Comparison of ENCODE assay signal across 8 cellular contexts in genomic region chr17:40443988-40444899, GRCh38. TPM values are rescaled to one million over a fixed set of nuclear protein-coding genes. Genes with fewer than 3 reads are reported as not detected.
DNase-seq lines count a peak whose midpoint lies in the region; ATAC-seq and TF ChIP-seq lines count a peak whose summit lies in the region.

No MANE protein-coding gene starts in this region.

- H3K4me1 Mint-ChIP-seq in CD8-positive, alpha-beta memory T cell = peaks cover 39 to 46% (median 40%) of the 10 kb centered on the region in 3 donors
- peaks cover 49% of the 10 kb centered on the region for H3K4me1 Mint-ChIP-seq in dendritic cell treated with granulocyte-macrophage colony-stimulating factor and Interleukin-4, amounts not matched to agents 40 ng/mL and 50 ng/mL, for 4 days (ENCODE audit: low read depth)
- H3K4me1 Mint-ChIP-seq in naive thymus-derived CD4-positive, alpha-beta T cell = peaks cover 31 to 60% (median 34%) of the 10 kb centered on the region in 7 donors

- no peak for TF ChIP-seq POLR2A in NB4 (IDR thresholded peaks at IDR 0.05; ENCODE audit: extremely low read depth, insufficient read length)

- ATAC-seq in naive thymus-derived CD4-positive, alpha-beta T cell = peak; percentile 5
- ATAC-seq in HG02759 (IDR thresholded peaks at IDR 0.05; ENCODE audit: unreplicated experiment) (no peak), HG02798 (IDR thresholded peaks at IDR 0.05; ENCODE audit: poor library complexity, unreplicated experiment) (no peak), GM19395 (IDR thresholded peaks at IDR 0.05; ENCODE audit: unreplicated experiment) (no peak)

- intact Hi-C loops in dendritic cell treated with granulocyte-macrophage colony-stimulating factor and Interleukin-4, amounts not matched to agents 40 ng/mL and 50 ng/mL, for 4 days (cut with micrococcal nuclease) = loop anchor here (5.0 kb wide), 1 partner anchor 47 kb away; no protein-coding TSS in a partner anchor
- intact Hi-C loops in naive thymus-derived CD4-positive, alpha-beta T cell (cut with micrococcal nuclease) = loop anchor here (1.0 to 5.0 kb wide), 9 partner anchors 17 to 116 kb away; partner anchors contain the start of gene TOP2A (in 1 of the 2)

- H3K36me3 ChIP-seq in CD8-positive, alpha-beta memory T cell (ENCODE audit: insufficient read depth, low read length) = no peaks in the 10 kb centered on the region
- H3K36me3 ChIP-seq in naive thymus-derived CD4-positive, alpha-beta T cell (ENCODE audit: control insufficient read depth in 2 of 3, insufficient read depth in 3 of 3, low read length in 3 of 3) = no peaks in the 10 kb centered on the region

- POLR2A ChIA-PET in CD8-positive, alpha-beta memory T cell (lab: Charles Lee) = interaction anchor here (1.0 to 1.9 kb wide), 3 partner anchors 26 to 116 kb away, joined by 3 to 6 read pairs (median 6); partner anchors contain the start of gene TOP2A
- POLR2A ChIA-PET in naive thymus-derived CD4-positive, alpha-beta T cell (lab: Charles Lee) = interaction anchor here (0.6 to 2.1 kb wide), 11 partner anchors 10 to 158 kb away, joined by 3 to 6 read pairs (median 4); no protein-coding TSS in a partner anchor

- peak overlapping the region; percentile 84 to 98 (median 92) for H3K27ac Mint-ChIP-seq in CD8-positive, alpha-beta memory T cell
- H3K27ac Mint-ChIP-seq in dendritic cell treated with granulocyte-macrophage colony-stimulating factor and Interleukin-4, amounts not matched to agents 40 ng/mL and 50 ng/mL, for 4 days = peak overlapping the region; percentile 68
- peak overlapping the region; percentile 60 to 93 (median 76) for H3K27ac Mint-ChIP-seq in naive thymus-derived CD4-positive, alpha-beta T cell

- peak overlapping the region; percentile 82 to 95 (median 85) for H3K4me3 Mint-ChIP-seq in CD8-positive, alpha-beta memory T cell
- peak overlapping the region; percentile 72 for H3K4me3 Mint-ChIP-seq in dendritic cell treated with granulocyte-macrophage colony-stimulating factor and Interleukin-4, amounts not matched to agents 40 ng/mL and 50 ng/mL, for 4 days
- peak overlapping the region; percentile 65 to 90 (median 84) for H3K4me3 Mint-ChIP-seq in naive thymus-derived CD4-positive, alpha-beta T cell

- peaks cover 0 to 4% (median 0%) of the 10 kb centered on the region in 5 donors for H3K9me3 Mint-ChIP-seq in CD8-positive, alpha-beta memory T cell
- H3K9me3 Mint-ChIP-seq in dendritic cell treated with granulocyte-macrophage colony-stimulating factor and Interleukin-4, amounts not matched to agents 40 ng/mL and 50 ng/mL, for 4 days = no peaks in the 10 kb centered on the region
- H3K9me3 Mint-ChIP-seq in naive thymus-derived CD4-positive, alpha-beta T cell = no peaks in the 10 kb centered on the region

- peaks cover 0 to 3% (median 0%) of the 10 kb centered on the region in 3 donors for H3K36me3 Mint-ChIP-seq in CD8-positive, alpha-beta memory T cell
- H3K36me3 Mint-ChIP-seq in dendritic cell treated with granulocyte-macrophage colony-stimulating factor and Interleukin-4, amounts not matched to agents 40 ng/mL and 50 ng/mL, for 4 days (ENCODE audit: low read depth) = no peaks in the 10 kb centered on the region
- peaks cover 0 to 17% (median 0%) of the 10 kb centered on the region in 5 donors for H3K36me3 Mint-ChIP-seq in naive thymus-derived CD4-positive, alpha-beta T cell

- peaks cover 0 to 11% of the 10 kb centered on the region in 2 donors for H3K27me3 Mint-ChIP-seq in CD8-positive, alpha-beta memory T cell
- peaks cover 49% of the 10 kb centered on the region for H3K27me3 Mint-ChIP-seq in dendritic cell treated with granulocyte-macrophage colony-stimulating factor and Interleukin-4, amounts not matched to agents 40 ng/mL and 50 ng/mL, for 4 days
- H3K27me3 Mint-ChIP-seq in naive thymus-derived CD4-positive, alpha-beta T cell = peaks cover 0 to 5% (median 0%) of the 10 kb centered on the region in 5 donors

- H3K4me1 ChIP-seq in CD8-positive, alpha-beta memory T cell (ENCODE audit: insufficient read depth, low read length) = peaks cover 44% of the 10 kb centered on the region
- peaks cover 25 to 27% of the 10 kb centered on the region in 2 donors for H3K4me1 ChIP-seq in naive thymus-derived CD4-positive, alpha-beta T cell (ENCODE audit: control insufficient read depth in 2 of 2, insufficient read depth in 2 of 2, low read length in 2 of 2)

- peak overlapping the region; percentile 64 for H3K4me3 ChIP-seq in CD8-positive, alpha-beta memory T cell (ENCODE audit: low read length)
- H3K4me3 ChIP-seq in NB4 (ENCODE audit: low read depth, low read length) = peak overlapping the region; percentile 80
- peak overlapping the region; percentile 21 for H3K4me3 ChIP-seq in naive thymus-derived CD4-positive, alpha-beta T cell (ENCODE audit: low read length)

- TF ChIP-seq CTCF in NB4 (IDR thresholded peaks at IDR 0.05; ENCODE audit: low read depth, low read length) = no peak

- DNase-seq in CD8-positive, alpha-beta memory T cell = no peak
- peak; percentile 37 for DNase-seq in NB4 (ENCODE audit: low read depth)
- DNase-seq in naive thymus-derived CD4-positive, alpha-beta T cell = peak in 1 of 9 donors; percentile 41
- no peak for DNase-seq in NCI-H1105 (lab: John Stamatoyannopoulos, UW)

- H3K27ac ChIP-seq in CD8-positive, alpha-beta memory T cell (ENCODE audit: low read depth, low read length) = peak overlapping the region; percentile 47
- peak overlapping the region; percentile 1 for H3K27ac ChIP-seq in naive thymus-derived CD4-positive, alpha-beta T cell (ENCODE audit: low read depth, low read length)

- CTCF ChIA-PET in CD8-positive, alpha-beta memory T cell (lab: Charles Lee) = interaction anchor here (0.7 to 6.6 kb wide), 15 partner anchors 10 to 171 kb away, joined by 3 to 48 read pairs (median 4); partner anchors contain the start of gene TOP2A
- CTCF ChIA-PET in naive thymus-derived CD4-positive, alpha-beta T cell (lab: Charles Lee) = interaction anchor here (0.7 to 2.2 kb wide), 13 partner anchors 8 to 141 kb away, joined by 3 to 19 read pairs (median 5); no protein-coding TSS in a partner anchor

- H3K27me3 ChIP-seq in CD8-positive, alpha-beta memory T cell (ENCODE audit: insufficient read depth, low read length, poor library complexity, severe bottlenecking) = no peaks in the 10 kb centered on the region
- H3K27me3 ChIP-seq in naive thymus-derived CD4-positive, alpha-beta T cell (ENCODE audit: control insufficient read depth in 2 of 2, insufficient read depth in 2 of 2, low read length in 2 of 2) = no peaks in the 10 kb centered on the region

- no peaks in the 10 kb centered on the region for H3K9me3 ChIP-seq in CD8-positive, alpha-beta memory T cell (ENCODE audit: low read length)
- no peaks in the 10 kb centered on the region for H3K9me3 ChIP-seq in naive thymus-derived CD4-positive, alpha-beta T cell (ENCODE audit: control insufficient read depth in 2 of 3, low read length in 3 of 3)

RNA-seq across cellular contexts. Expression of gene IGFBP4, which starts 1.0 kb away (rescaled TPM):
- 1 to 10 TPM; 3.0 to 3.2 TPM for total RNA-seq in CD8-positive, alpha-beta memory T cell
- polyA plus RNA-seq in CD8-positive, alpha-beta memory T cell = 21.4 TPM
- 100 to 1,000 TPM in 1 of 5 experiments, 1 to 10 TPM in 4; 1.5 to 116 (median 1.9) TPM for total RNA-seq in naive thymus-derived CD4-positive, alpha-beta T cell
- 1 to 10 TPM in 1 of 2 donors, under 1 TPM in 1; 0.45 to 1.0 TPM for polyA plus RNA-seq in naive thymus-derived CD4-positive, alpha-beta T cell

RNA-seq across cellular contexts. Expression of gene TOP2A, which starts 26.5 kb away (rescaled TPM):
- 100 to 1,000 TPM; 138 to 143 TPM for total RNA-seq in CD8-positive, alpha-beta memory T cell
- polyA plus RNA-seq in CD8-positive, alpha-beta memory T cell = 0.86 TPM
- 100 to 1,000 TPM in 1 of 5 experiments, 1 to 10 TPM in 3, under 1 TPM in 1; 0.54 to 273 (median 1.2) TPM for total RNA-seq in naive thymus-derived CD4-positive, alpha-beta T cell
- not detected for polyA plus RNA-seq in naive thymus-derived CD4-positive, alpha-beta T cell

RNA-seq across cellular contexts. Expression of gene TNS4, which starts 57.2 kb away (rescaled TPM):
- total RNA-seq in CD8-positive, alpha-beta memory T cell = 1 to 10 TPM; 3.1 TPM
- polyA plus RNA-seq in CD8-positive, alpha-beta memory T cell = 0.41 TPM
- total RNA-seq in naive thymus-derived CD4-positive, alpha-beta T cell = 10 to 100 TPM in 1 of 5 experiments, 1 to 10 TPM in 2, not detected in 2; 1.2 to 10.3 (median 1.3) TPM
- not detected for polyA plus RNA-seq in naive thymus-derived CD4-positive, alpha-beta T cell

Comparison
In these comparisons a context has a peak if more than half of its experiments do, and no peak if none do; other contexts are left out.
1. H3K4me3 ChIP-seq: peak in every context shown above with its lines; median percentile 80 in NB4; 64 in CD8-positive, alpha-beta memory T cell; 21 in naive thymus-derived CD4-positive, alpha-beta T cell.